15 cellular contexts compared by ENCODE assay signal in the genomic region with DNA sequence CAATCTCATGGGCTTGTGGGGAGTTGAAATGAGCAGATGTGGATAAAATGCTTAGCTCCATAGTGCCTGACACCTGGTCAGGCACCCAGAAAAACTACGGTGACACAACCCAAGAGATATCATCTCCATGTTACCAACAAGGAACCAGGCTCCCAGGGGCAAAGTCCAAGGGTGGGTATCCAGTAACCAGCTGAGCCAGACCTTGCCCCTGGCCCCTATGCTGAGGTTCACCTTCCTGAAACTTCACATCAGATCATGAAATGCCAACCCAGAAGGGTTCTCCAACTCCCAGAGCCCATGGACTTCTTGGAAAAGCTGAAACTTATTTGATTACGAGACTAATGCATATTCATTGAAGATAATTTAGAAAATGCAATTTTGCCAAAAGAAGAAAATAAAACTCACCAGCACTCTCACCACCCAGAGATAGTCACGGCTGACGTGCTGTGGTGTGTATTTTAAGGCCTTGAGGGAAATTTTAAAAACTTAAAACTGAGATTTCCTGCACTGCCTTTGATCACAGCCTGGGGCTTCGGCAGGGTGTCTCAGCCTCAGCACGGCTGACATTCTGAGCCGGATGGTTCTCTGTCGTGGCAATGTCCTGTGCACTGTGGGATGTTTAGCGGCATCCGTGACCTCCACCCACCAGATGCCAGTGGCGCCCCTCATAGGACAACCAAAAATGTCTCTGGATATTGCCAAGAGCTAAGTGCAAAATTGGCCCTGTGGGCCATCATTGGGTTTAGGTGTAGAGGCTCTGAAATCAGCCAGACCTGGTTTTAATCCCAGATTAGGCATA.
DNase-seq lines count a peak whose midpoint lies in the region; ATAC-seq and TF ChIP-seq lines count a peak whose summit lies in the region.
"Had no signal": no experiment of that assay in that cellular context is flagged by ENCODE, and none has a peak within 500 bp of the region (broad histone marks: within the 10 kb centered on the region; RNA-seq: fewer than 3 reads in every experiment).

No MANE protein-coding gene starts in this region.

- H3K36me3 ChIP-seq in BLaER1 (no peaks in the 10 kb centered on the region), Karpas-422 (ENCODE audit: insufficient read depth, low read length) (no peaks in the 10 kb centered on the region), transverse colon (no peaks in the 10 kb centered on the region)

- H3K9me2 ChIP-seq in Karpas-422 (replicated peaks; ENCODE audit: insufficient read depth, low read length) = no peaks in the 10 kb centered on the region

- peaks cover 55% of the 10 kb centered on the region for H3K4me1 ChIP-seq in BLaER1
- no peaks in the 10 kb centered on the region; the same call in 1 of the 2 replicates for H3K4me1 ChIP-seq in Karpas-422 (ENCODE audit: low read length)
- H3K4me1 ChIP-seq in transverse colon = no peaks in the 10 kb centered on the region

- H3K4me2 ChIP-seq in BLaER1 (peak overlapping the region; percentile 83), Karpas-422 (ENCODE audit: low read depth, low read length, poor library complexity, severe bottlenecking) (no peak overlapping the region)
- H3K4me2 ChIP-seq: PC-9 had no signal

- 84 to 87% methylated on average over 3 to 11 of the region's 11 CpGs for WGBS in transverse colon (ENCODE audit: low coverage in 1 of 2), 2 donors

- H3K9ac ChIP-seq in BLaER1 = peak overlapping the region; percentile 36; the same call in 1 of the 2 replicates
- no peak overlapping the region for H3K9ac ChIP-seq in Karpas-422 (ENCODE audit: low read length)

- H3K79me2 ChIP-seq in Karpas-422 (ENCODE audit: low read length) = no peaks in the 10 kb centered on the region

- H3K9me3 ChIP-seq in BLaER1 (peaks cover 20% of the 10 kb centered on the region), Karpas-422 (ENCODE audit: low read length) (no peaks in the 10 kb centered on the region), transverse colon (no peaks in the 10 kb centered on the region)

- no peaks in the 10 kb centered on the region for H3K27me3 ChIP-seq in BLaER1
- H3K27me3 ChIP-seq in Karpas-422 (ENCODE audit: low read length) = no peaks in the 10 kb centered on the region
- H3K27me3 ChIP-seq in transverse colon = peaks cover 10% of the 10 kb centered on the region

- H3K27ac ChIP-seq in BLaER1 = peak overlapping the region; percentile 81
- H3K27ac ChIP-seq in Karpas-422 (ENCODE audit: low read length) = no peak overlapping the region
- H3K27ac ChIP-seq in transverse colon = no peak overlapping the region
- H3K27ac ChIP-seq: PC-9 had no signal

- H4K20me1 ChIP-seq in BLaER1 = no peaks in the 10 kb centered on the region
- H4K20me1 ChIP-seq in Karpas-422 (ENCODE audit: insufficient read depth, low read depth, low read length) = no peaks in the 10 kb centered on the region

- no peak for TF ChIP-seq POLR2A in transverse colon (IDR thresholded peaks at IDR 0.05)

- TF ChIP-seq CTCF in transverse colon (IDR thresholded peaks at IDR 0.05) = no peak

- H2AFZ ChIP-seq in Karpas-422 (ENCODE audit: low read length) = no peak overlapping the region
- H2AFZ ChIP-seq: PC-9 had no signal

- DNase-seq in Karpas-422 (peak; percentile 9), left colon (peak; percentile 44 to 75), transverse colon (peak; percentile 49), NCI-H526 (lab: John Stamatoyannopoulos, UW) (no peak)
- DNase-seq: CD4-positive, alpha-beta T cell; NCI-H1105; NCI-H1436 treated with DMSO at 0.1 percent for 48 hours; NCI-H187 treated with DMSO at 0.1 percent for 48 hours; NCI-H774; PC-9; RPMI8226; SHP77 had no signal

- ATAC-seq in left colon (peak; percentile 99), HG02798 (IDR thresholded peaks at IDR 0.05; ENCODE audit: poor library complexity, unreplicated experiment) (no peak), HG03095 (IDR thresholded peaks at IDR 0.05; ENCODE audit: unreplicated experiment) (no peak)

- in situ Hi-C loops in transverse colon (cut with MboI; ENCODE audit: low pct_ligation_motif_present in 1 of 4, low pct_unique_long_range_greater_than_20kb in 1 of 4, low sequenced_read_pairs in 3 of 4) = no loop called here

- intact Hi-C loops in left colon (cut with DNase I, micrococcal nuclease) = no loop called here
- intact Hi-C loops in transverse colon (cut with DNase I; ENCODE audit: low total_unique reads) = no loop called here

- TF ChIP-seq EP300 in transverse colon (IDR thresholded peaks at IDR 0.05; ENCODE audit: low read depth) = no peak

- H3K4me3 ChIP-seq in BLaER1 = no peak overlapping the region; the same call in 1 of the 2 replicates
- H3K4me3 ChIP-seq in Karpas-422 (ENCODE audit: low read length) = no peak overlapping the region
- no peak overlapping the region for H3K4me3 ChIP-seq in transverse colon
- H3K4me3 ChIP-seq: PC-9 had no signal

Comparison
In these comparisons a context has a peak if more than half of its experiments do, and no peak if none do; other contexts are left out.
1. DNase-seq: peak in Karpas-422 (single experiment), left colon (2 of 2) and transverse colon (single experiment); none in NCI-H526 (0 of 2).